In genomic region chr2:106167067-106167466, GRCh38 we compare ENCODE assay signal across 28 cellular contexts. TPM values are rescaled to one million over a fixed set of nuclear protein-coding genes. Genes with fewer than 3 reads are reported as not detected.
DNase-seq lines count a peak whose midpoint lies in the region; ATAC-seq, FAIRE-seq and TF ChIP-seq lines count a peak whose summit lies in the region.
"Had no signal": no experiment of that assay in that cellular context is flagged by ENCODE, and none has a peak within 500 bp of the region (broad histone marks: within the 10 kb centered on the region; RNA-seq: fewer than 3 reads in every experiment).

No MANE protein-coding gene starts in this region.

- intact Hi-C loops in kidney (cut with DNase I), result no loop called here
- intact Hi-C loops in uterus (cut with DNase I; ENCODE audit: low total_unique reads), result no loop called here

- H2AFZ ChIP-seq in Loucy (ENCODE audit: low read length), result no peak overlapping the region

- FAIRE-seq in A549 (lab: Jason Lieb, UNC), result no peak
- FAIRE-seq in kidney (lab: Jason Lieb, UNC), result no peak
- FAIRE-seq: GM18507, TTC549 had no signal

- peaks cover 1% of the 10 kb centered on the region; the same call in 1 of the 2 replicates for H3F3A ChIP-seq in Loucy (ENCODE audit: low read depth)

- no peaks in the 10 kb centered on the region for H3K9me3 ChIP-seq in A549
- no peaks in the 10 kb centered on the region for H3K9me3 ChIP-seq in BLaER1 treated with 17β-estradiol and CSF1 and Interleukin-3, amounts not matched to agents 10 nM and 100 nM (replicated peaks in 1 of 11)
- no peaks in the 10 kb centered on the region for H3K9me3 ChIP-seq in Loucy (ENCODE audit: insufficient read depth, low read depth, low read length)
- H3K9me3 ChIP-seq in kidney (ENCODE audit: control insufficient read depth in 1 of 2, low read length in 2 of 2), result no peaks in the 10 kb centered on the region
- no peaks in the 10 kb centered on the region for H3K9me3 ChIP-seq in uterus
- H3K9me3 ChIP-seq: breast epithelium, MG63, ovary, Peyer's patch, thoracic aorta had no signal

- H3K27me3 ChIP-seq in BLaER1 treated with 17β-estradiol and CSF1 and Interleukin-3, amounts not matched to agents 10 nM and 100 nM, result no peaks in the 10 kb centered on the region
- H3K27me3 ChIP-seq in Loucy (ENCODE audit: insufficient read depth, low read length, poor library complexity, severe bottlenecking), result no peaks in the 10 kb centered on the region
- H3K27me3 ChIP-seq in uterus, result no peaks in the 10 kb centered on the region
- no peaks in the 10 kb centered on the region for H3K27me3 ChIP-seq in foreskin keratinocyte
- H3K27me3 ChIP-seq: breast epithelium, heart left ventricle, MG63, ovary, Peyer's patch had no signal

- TF ChIP-seq POLR2A in A549 (IDR thresholded peaks at IDR 0.05; ENCODE audit: low read length) (no peak), uterus (IDR thresholded peaks at IDR 0.05) (no peak)

- ATAC-seq in A549, result peak; percentile 21 to 39; a peak in 2 of 6 replicates
- no peak for ATAC-seq in foreskin keratinocyte
- ATAC-seq: heart left ventricle; left colon; natural killer cell treated with Interleukin-12 subunit alpha and Interleukin-12 subunit beta and Interleukin-15 and Interleukin-18, amount 100 ng/mL, for 72 hours; stimulated activated naive CD8-positive, alpha-beta T cell treated with anti-CD3 and anti-CD28 coated beads, Interleukin-15, Interleukin-2, amounts not matched to agents 100 U/mL and 50 U/mL, for 24 hours had no signal

- TF ChIP-seq EP300 in A549 (IDR thresholded peaks at IDR 0.05), result no peak

- H3K4me3 ChIP-seq in A549 (no peak overlapping the region), Loucy (ENCODE audit: low read length, poor library complexity, severe bottlenecking) (no peak overlapping the region), kidney (ENCODE audit: low read length in 2 of 2) (no peak overlapping the region), uterus (no peak overlapping the region)
- no peak overlapping the region for H3K4me3 ChIP-seq in BLaER1 treated with 17β-estradiol and CSF1 and Interleukin-3, amounts not matched to agents 10 nM and 100 nM
- H3K4me3 ChIP-seq: breast epithelium, heart left ventricle, MG63, ovary, Peyer's patch, thoracic aorta had no signal

- H3K27ac ChIP-seq in A549, result no peak overlapping the region
- peak overlapping the region in 8 of 11 experiments; percentile 2 to 87 (median 38); a peak in 10 of 22 replicates for H3K27ac ChIP-seq in BLaER1 treated with 17β-estradiol and CSF1 and Interleukin-3, amounts not matched to agents 10 nM and 100 nM
- peak overlapping the region; percentile 18 for H3K27ac ChIP-seq in kidney (ENCODE audit: low read depth in 2 of 2, low read length in 2 of 2)
- no peak overlapping the region for H3K27ac ChIP-seq in uterus
- no peak overlapping the region for H3K27ac ChIP-seq in foreskin keratinocyte
- H3K27ac ChIP-seq: breast epithelium, heart left ventricle, ovary, Peyer's patch, thoracic aorta had no signal

- no peak for TF ChIP-seq RAD21 in A549 (conservative IDR thresholded peaks at IDR 0.05 in 1 of 2, IDR thresholded peaks at IDR 0.05 in 1 of 2)

- H4K20me1 ChIP-seq in BLaER1 treated with 17β-estradiol and CSF1 and Interleukin-3, amounts not matched to agents 10 nM and 100 nM, result peaks cover 4 to 81% (median 64%) of the 10 kb centered on the region in 11 experiments; a peak in 19 of 22 replicates
- H4K20me1 ChIP-seq in Loucy (ENCODE audit: insufficient read depth, low read length, poor library complexity, severe bottlenecking), result no peaks in the 10 kb centered on the region

- peak overlapping the region in 1 of 11 experiments; percentile 9; a peak in 1 of 22 replicates for H3K9ac ChIP-seq in BLaER1 treated with 17β-estradiol and CSF1 and Interleukin-3, amounts not matched to agents 10 nM and 100 nM
- H3K9ac ChIP-seq in Loucy (ENCODE audit: low read depth, low read length, poor library complexity, severe bottlenecking), result no peak overlapping the region
- H3K9ac ChIP-seq in kidney (ENCODE audit: low read length in 2 of 2), result peak overlapping the region in 1 of 2 donors; percentile 23

- H3K79me2 ChIP-seq in Loucy (ENCODE audit: insufficient read depth, low read length), result peaks cover 96% of the 10 kb centered on the region

- no peaks in the 10 kb centered on the region for H3K9me2 ChIP-seq in Loucy (replicated peaks; ENCODE audit: low read depth, low read length)

- CTCF ChIA-PET in A549 (lab: Yijun Ruan, JAX), result interaction anchor here (0.7 to 1.1 kb wide), 3 partner anchors 9 to 97 kb away, joined by 3 read pairs; no protein-coding TSS in a partner anchor

- POLR2A ChIA-PET in A549 (lab: Yijun Ruan, JAX), result no interaction called here

- WGBS in A549 (ENCODE audit: missing lambda C conversion rate), result 86% methylated on average over 5 of the region's 5 CpGs

- H3K4me2 ChIP-seq in A549 (no peak overlapping the region), Loucy (ENCODE audit: low read depth, low read length, poor library complexity, severe bottlenecking) (no peak overlapping the region)
- peak overlapping the region in 8 of 11 experiments; percentile 10 to 96 (median 88); a peak in 15 of 22 replicates for H3K4me2 ChIP-seq in BLaER1 treated with 17β-estradiol and CSF1 and Interleukin-3, amounts not matched to agents 10 nM and 100 nM

- DNase-seq in A549 (ENCODE audit: low read depth in 1 of 2, low spot score in 1 of 2) (no peak), kidney (no peak), uterus (no peak), foreskin keratinocyte (no peak)
- no peak for DNase-seq in activated CD8-positive, alpha-beta memory T cell treated with anti-CD3 and anti-CD28 coated beads, Interleukin-2, amount 50 U/mL, for 4 hours
- DNase-seq: DMS53; effector CD8-positive, alpha-beta T cell; erythroblast; GF-D8; heart left ventricle; HFFc6; left colon; MG63; NCI-H1436; NCI-H524 treated with DMSO at 0.1 percent for 48 hours; ovary; Peyer's patch; SIG-M5; stimulated activated CD4-positive, alpha-beta T cell treated with anti-CD3 and anti-CD28 coated beads, Interleukin-12 subunit alpha, Interleukin-12 subunit beta, amount 100 ng/mL, for 4 hours; stimulated activated CD4-positive, alpha-beta T cell treated with anti-CD3 and anti-CD28 coated beads, Interleukin-4, amount 100 ng/mL, for 4 hours; stimulated activated naive CD8-positive, alpha-beta T cell treated with anti-CD3 and anti-CD28 coated beads, Interleukin-15, Interleukin-2, amounts not matched to agents 100 U/mL and 50 U/mL, for 24 hours had no signal

- TF ChIP-seq CTCF in A549 (IDR thresholded peaks at IDR 0.05) (no peak), Loucy (conservative IDR thresholded peaks at IDR 0.05; ENCODE audit: low read length) (peak; percentile 9; the same call in 1 of the 2 replicates), kidney (IDR thresholded peaks at IDR 0.05; ENCODE audit: borderline replicate concordance, extremely low read depth, insufficient read depth) (no peak), uterus (IDR thresholded peaks at IDR 0.05) (no peak), foreskin keratinocyte (conservative IDR thresholded peaks at IDR 0.05) (no peak)

- H3K4me1 ChIP-seq in A549 (peaks cover 12% of the 10 kb centered on the region; the same call in 2 of the 3 replicates), Loucy (ENCODE audit: insufficient read depth, low read length, poor library complexity, severe bottlenecking) (peaks cover 51% of the 10 kb centered on the region), kidney (ENCODE audit: control insufficient read depth in 1 of 2, insufficient read depth in 1 of 2, low read depth in 1 of 2, low read length in 2 of 2) (peaks cover 0 to 19% of the 10 kb centered on the region in 2 donors), uterus (no peaks in the 10 kb centered on the region), foreskin keratinocyte (peaks cover 4% of the 10 kb centered on the region)
- H3K4me1 ChIP-seq in BLaER1 treated with 17β-estradiol and CSF1 and Interleukin-3, amounts not matched to agents 10 nM and 100 nM, result peaks cover 30 to 98% (median 92%) of the 10 kb centered on the region in 10 experiments
- H3K4me1 ChIP-seq: breast epithelium, Peyer's patch had no signal

- H3K36me3 ChIP-seq in BLaER1 treated with 17β-estradiol and CSF1 and Interleukin-3, amounts not matched to agents 10 nM and 100 nM, result peaks cover 0 to 41% (median 18%) of the 10 kb centered on the region in 11 experiments; a peak in 12 of 22 replicates
- H3K36me3 ChIP-seq in Loucy (ENCODE audit: insufficient read depth, low read length) (0 out of 2 replicates have a peak, but pooled peaks cover 8% of the 10 kb centered on the region), kidney (ENCODE audit: control insufficient read depth in 1 of 2, insufficient read depth in 2 of 2, low read length in 2 of 2) (no peaks in the 10 kb centered on the region), uterus (no peaks in the 10 kb centered on the region)
- H3K36me3 ChIP-seq: breast epithelium, ovary, Peyer's patch, thoracic aorta had no signal

TF ChIP-seq in A549, 52 proteins besides CTCF, POLR2A, EP300 and RAD21 (continues in another document):
- TF ChIP-seq, protein P1, sequence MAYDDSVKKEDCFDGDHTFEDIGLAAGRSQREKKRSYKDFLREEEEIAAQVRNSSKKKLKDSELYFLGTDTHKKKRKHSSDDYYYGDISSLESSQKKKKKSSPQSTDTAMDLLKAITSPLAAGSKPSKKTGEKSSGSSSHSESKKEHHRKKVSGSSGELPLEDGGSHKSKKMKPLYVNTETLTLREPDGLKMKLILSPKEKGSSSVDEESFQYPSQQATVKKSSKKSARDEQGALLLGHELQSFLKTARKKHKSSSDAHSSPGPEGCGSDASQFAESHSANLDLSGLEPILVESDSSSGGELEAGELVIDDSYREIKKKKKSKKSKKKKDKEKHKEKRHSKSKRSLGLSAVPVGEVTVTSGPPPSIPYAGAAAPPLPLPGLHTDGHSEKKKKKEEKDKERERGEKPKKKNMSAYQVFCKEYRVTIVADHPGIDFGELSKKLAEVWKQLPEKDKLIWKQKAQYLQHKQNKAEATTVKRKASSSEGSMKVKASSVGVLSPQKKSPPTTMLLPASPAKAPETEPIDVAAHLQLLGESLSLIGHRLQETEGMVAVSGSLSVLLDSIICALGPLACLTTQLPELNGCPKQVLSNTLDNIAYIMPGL (CRISPR knock-in tag; IDR thresholded peaks at IDR 0.05; ENCODE audit: borderline replicate concordance), result no peak
- TF ChIP-seq FOXS1 (CRISPR knock-in tag; IDR thresholded peaks at IDR 0.05) (no peak), KDM1A (IDR thresholded peaks at IDR 0.05; ENCODE audit: low read depth) (no peak)

RNA-seq across cellular contexts. Expression of gene UXS1, which starts 27.0 kb away (rescaled TPM):
- polyA plus RNA-seq in A549 (2011; rRNA removed), result 53.2 and 54.0 TPM in 2 replicates
- 56.3 and 60.1 TPM in 2 replicates for polyA plus RNA-seq in A549 (2012; cell fraction: cytosol; rRNA removed)
- polyA plus RNA-seq in A549 (2012; cell fraction: nucleus; rRNA removed), result 48.4 and 64.3 TPM in 2 replicates
- 48.5 to 53.6 TPM (median 50.5 TPM) in 3 replicates for polyA plus RNA-seq in A549 (2017; fragmentation: RNase III; extraction: RNeasy Plus Mini Kit Qiagen cat#74134 plus additional on column Dnase treatment)
- polyA minus RNA-seq in A549 (2011; rRNA and poly(A)+ RNA removed), result 79.5 and 83.6 TPM in 2 replicates
- total RNA-seq in kidney, result 56.6 TPM
- polyA plus RNA-seq in kidney (ENCODE audit: insufficient read depth, low read depth, low replicate concordance), result 74.4 TPM
- 100 to 1,000 TPM in 1 of 4 donors, 10 to 100 TPM in 3; 26.2 to 103 (median 74.8) TPM for total RNA-seq in uterus
- 30.0 and 31.6 TPM in 2 replicates for total RNA-seq in foreskin keratinocyte
- 23.3 and 26.1 TPM in 2 replicates for polyA plus RNA-seq in foreskin keratinocyte

Comparison
In these comparisons a context has a peak if more than half of its experiments do, and no peak if none do; other contexts are left out.
1. H3K27ac ChIP-seq: peak in BLaER1 treated with 17β-estradiol and CSF1 and Interleukin-3, amounts not matched to agents 10 nM and 100 nM (8 of 11) and kidney (2 of 2); none in A549 (0 of 2), uterus (0 of 2) and foreskin keratinocyte (single experiment).
2. H3K4me2 ChIP-seq: peak in BLaER1 treated with 17β-estradiol and CSF1 and Interleukin-3, amounts not matched to agents 10 nM and 100 nM (8 of 11); none in A549 (single experiment) and Loucy (single experiment).